In genomic region chr13:30872685-30873443, GRCh38 we compare ENCODE assay signal across 8 cellular contexts. TPM values are rescaled to one million over a fixed set of nuclear protein-coding genes. Genes with fewer than 3 reads are reported as not detected.
DNase-seq lines count a peak whose midpoint lies in the region; TF ChIP-seq lines count a peak whose summit lies in the region.

No MANE protein-coding gene starts in this region.

- WGBS in adrenal gland, 4 donors = 31 to 46% (median 32%) methylated on average over 6 of the region's 6 CpGs

- H3K4me3 ChIP-seq in adrenal gland (no peak overlapping the region), stomach smooth muscle (ENCODE audit: low read length in 2 of 2) (no peak overlapping the region)

- no peak for TF ChIP-seq POLR2A in adrenal gland (IDR thresholded peaks at IDR 0.05)

- H3K27me3 ChIP-seq in adrenal gland (no peaks in the 10 kb centered on the region), stomach smooth muscle (ENCODE audit: control insufficient read depth in 1 of 2, insufficient read depth in 2 of 2, low read length in 2 of 2) (no peaks in the 10 kb centered on the region)

- intact Hi-C loops in adrenal gland (cut with DNase I) = loop anchor here in 1 of 2 donors (5.0 kb wide), 1 partner anchor 81 kb away; no protein-coding TSS in a partner anchor

- H3K36me3 ChIP-seq in adrenal gland (replicated peaks in 1 of 2) (no peaks in the 10 kb centered on the region), stomach smooth muscle (ENCODE audit: control insufficient read depth in 2 of 2, insufficient read depth in 2 of 2, low read length in 2 of 2) (no peaks in the 10 kb centered on the region)

- POLR2A ChIA-PET in GM10248 (lab: Yijun Ruan, JAX) = no interaction called here

- H3K27ac ChIP-seq in adrenal gland (peak overlapping the region in 2 of 5 donors; percentile 5 to 7), stomach smooth muscle (ENCODE audit: low read length) (peak overlapping the region; percentile 18)

- TF ChIP-seq CTCF in adrenal gland (IDR thresholded peaks at IDR 0.05) (no peak), GM10266 (IDR thresholded peaks at IDR 0.05; ENCODE audit: control insufficient read depth, insufficient read depth, low read depth, missing control alignments) (no peak), GM10248 (IDR thresholded peaks at IDR 0.05; ENCODE audit: control extremely low read depth, extremely low read depth, low read depth, missing control alignments) (no peak)

- H3K4me1 ChIP-seq in adrenal gland (replicated peaks in 1 of 2) (peaks cover 0 to 13% of the 10 kb centered on the region in 2 donors), stomach smooth muscle (ENCODE audit: control insufficient read depth, insufficient read depth, low read length) (peaks cover 28% of the 10 kb centered on the region)

- DNase-seq in HS-5 (ENCODE audit: low read depth) (peak; percentile 14), adrenal gland (peak in 6 of 7 donors; percentile 45 to 77 (median 64)), hippocampal formation (lab: John Stamatoyannopoulos, UW) (peak; percentile 14 to 19), GM10266 (ENCODE audit: extremely low spot score) (no peak), NCI-H1092 (lab: John Stamatoyannopoulos, UW) (no peak), GM10248 (ENCODE audit: extremely low spot score) (no peak)
- no peak for DNase-seq in activated naive CD4-positive, alpha-beta T cell treated with Interleukin-2 at 50 U/mL for 16 hours

- no peaks in the 10 kb centered on the region for H3K9me3 ChIP-seq in adrenal gland (replicated peaks in 1 of 3)
- no peaks in the 10 kb centered on the region for H3K9me3 ChIP-seq in stomach smooth muscle (ENCODE audit: control insufficient read depth in 2 of 2, low read length in 2 of 2)

- CTCF ChIA-PET in GM10248 (lab: Yijun Ruan, JAX) = interaction anchor here (1.7 kb wide), 1 partner anchor 8 kb away, joined by 16 read pairs; no protein-coding TSS in a partner anchor

- no peak overlapping the region for H3K9ac ChIP-seq in stomach smooth muscle (ENCODE audit: low read length in 2 of 2)

RNA-seq across cellular contexts. Expression of gene MEDAG, which starts 33.2 kb away (rescaled TPM):
- total RNA-seq in adrenal gland = 1 to 10 TPM; 2.2 to 4.0 (median 3.2) TPM
- 10 to 100 TPM in 1 of 3 donors, 1 to 10 TPM in 2; 2.2 to 19.8 (median 4.9) TPM for polyA plus RNA-seq in adrenal gland

RNA-seq across cellular contexts. Expression of gene TEX26, which starts 59.6 kb away (rescaled TPM):
- total RNA-seq in adrenal gland = under 1 TPM in 1 of 8 donors, not detected in 7; 0.70 TPM
- polyA plus RNA-seq in adrenal gland = 1 to 10 TPM in 1 of 3 donors, under 1 TPM in 2; 0.10 to 1.1 (median 0.32) TPM

Comparison
In these comparisons a context has a peak if more than half of its experiments do, and no peak if none do; other contexts are left out.
1. DNase-seq: peak in HS-5 (single experiment), adrenal gland (6 of 7) and hippocampal formation (2 of 2); none in GM10266 (single experiment), activated naive CD4-positive, alpha-beta T cell treated with Interleukin-2 at 50 U/mL for 16 hours (single experiment), NCI-H1092 (single experiment) and GM10248 (single experiment).